In genomic region chr14:70662080-70662479, GRCh38 we compare ENCODE assay signal across 1 cellular context.
TF ChIP-seq lines count a peak whose summit lies in the region.

No MANE protein-coding gene starts in this region.

TF ChIP-seq in GM12878, 131 proteins besides CTCF, POLR2A, EP300 and RAD21 (continued from another document):
- TF ChIP-seq E2F8 (IDR thresholded peaks at IDR 0.05; ENCODE audit: low read depth, partially characterized antibody) (no peak), HDAC6 (IDR thresholded peaks at IDR 0.05; ENCODE audit: unreplicated experiment) (no peak)
